Comparison of ENCODE assay signal across 3 cellular contexts in the genomic region with DNA sequence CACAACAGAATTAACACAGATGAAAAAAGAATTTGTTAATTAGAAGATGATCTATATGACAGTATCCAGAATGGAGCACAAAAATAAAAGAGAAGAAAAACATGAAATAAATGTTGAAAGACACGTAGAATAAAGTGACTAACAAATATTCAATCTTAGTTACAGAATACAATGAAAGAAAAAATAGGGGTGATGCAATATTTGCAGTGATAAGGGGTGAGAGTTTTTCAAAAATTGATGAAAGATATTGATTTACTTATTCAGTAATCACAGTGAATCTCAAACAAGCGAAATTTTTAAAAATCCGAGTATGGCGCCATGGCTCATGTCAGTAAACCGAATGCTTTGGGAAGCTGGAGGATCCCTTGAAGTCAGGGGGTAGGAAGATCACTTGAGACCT.
A peak's percentile ranks its signal among the peaks of the same experiment; 100 is the strongest.
TF ChIP-seq lines count a peak whose summit lies in the region.

No MANE protein-coding gene starts in this region.

TF ChIP-seq in HepG2, 621 proteins besides CTCF, POLR2A, EP300 and RAD21:
- TF ChIP-seq ATF7 (IDR thresholded peaks at IDR 0.05) (peak; percentile 46; the same call in 1 of the 2 replicates), ATF7 (CRISPR knock-in tag; IDR thresholded peaks at IDR 0.05) (no peak), ZFP82 (CRISPR knock-in tag; IDR thresholded peaks at IDR 0.05; ENCODE audit: borderline replicate concordance) (no peak)

TF ChIP-seq in IMR-90, 13 proteins besides CTCF, POLR2A, EP300 and RAD21:
- TF ChIP-seq RCOR1 (IDR thresholded peaks at IDR 0.05; ENCODE audit: insufficient replicate concordance, low read length) (no peak), CEBPB (IDR thresholded peaks at IDR 0.05; ENCODE audit: low read depth, low read length) (peak; percentile 18; the same call in 1 of the 2 replicates)
TF ChIP-seq in IMR-90: peak in this region for 1.

TF ChIP-seq in K562, 482 proteins besides CTCF, POLR2A, EP300 and RAD21:
- no peak for TF ChIP-seq CEBPG (CRISPR knock-in tag; IDR thresholded peaks at IDR 0.05)
- TF ChIP-seq CEBPG (tag; conservative IDR thresholded peaks at IDR 0.05 in 1 of 2, IDR thresholded peaks at IDR 0.05 in 1 of 2) = peak; percentile 15 to 76; a peak in 2 of 4 replicates
- TF ChIP-seq DACH1 (IDR thresholded peaks at IDR 0.05; ENCODE audit: partially characterized antibody) = no peak
- TF ChIP-seq FOXK1 (CRISPR knock-in tag; IDR thresholded peaks at IDR 0.05; ENCODE audit: borderline replicate concordance) = no peak
- TF ChIP-seq, protein P1, sequence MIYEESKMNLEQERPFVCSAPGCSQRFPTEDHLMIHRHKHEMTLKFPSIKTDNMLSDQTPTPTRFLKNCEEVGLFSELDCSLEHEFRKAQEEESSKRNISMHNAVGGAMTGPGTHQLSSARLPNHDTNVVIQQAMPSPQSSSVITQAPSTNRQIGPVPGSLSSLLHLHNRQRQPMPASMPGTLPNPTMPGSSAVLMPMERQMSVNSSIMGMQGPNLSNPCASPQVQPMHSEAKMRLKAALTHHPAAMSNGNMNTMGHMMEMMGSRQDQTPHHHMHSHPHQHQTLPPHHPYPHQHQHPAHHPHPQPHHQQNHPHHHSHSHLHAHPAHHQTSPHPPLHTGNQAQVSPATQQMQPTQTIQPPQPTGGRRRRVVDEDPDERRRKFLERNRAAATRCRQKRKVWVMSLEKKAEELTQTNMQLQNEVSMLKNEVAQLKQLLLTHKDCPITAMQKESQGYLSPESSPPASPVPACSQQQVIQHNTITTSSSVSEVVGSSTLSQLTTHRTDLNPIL (CRISPR knock-in tag; IDR thresholded peaks at IDR 0.05) = no peak
- TF ChIP-seq, protein P2, sequence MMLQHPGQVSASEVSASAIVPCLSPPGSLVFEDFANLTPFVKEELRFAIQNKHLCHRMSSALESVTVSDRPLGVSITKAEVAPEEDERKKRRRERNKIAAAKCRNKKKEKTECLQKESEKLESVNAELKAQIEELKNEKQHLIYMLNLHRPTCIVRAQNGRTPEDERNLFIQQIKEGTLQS (IDR thresholded peaks at IDR 0.05) = peak; percentile 57; the same call in 1 of the 2 replicates
- TF ChIP-seq, protein P2 (CRISPR knock-in tag; conservative IDR thresholded peaks at IDR 0.05) = no peak
- no peak for TF ChIP-seq WHSC1 (IDR thresholded peaks at IDR 0.05; ENCODE audit: low read length)
- TF ChIP-seq CEBPB (tag; IDR thresholded peaks at IDR 0.05) = peak; percentile 49; the same call in 1 of the 2 replicates
- no peak for TF ChIP-seq TCF7L2 (IDR thresholded peaks at IDR 0.05; ENCODE audit: low read depth, low read length)
